Comparison of ENCODE assay signal across 26 cellular contexts in the genomic region with DNA sequence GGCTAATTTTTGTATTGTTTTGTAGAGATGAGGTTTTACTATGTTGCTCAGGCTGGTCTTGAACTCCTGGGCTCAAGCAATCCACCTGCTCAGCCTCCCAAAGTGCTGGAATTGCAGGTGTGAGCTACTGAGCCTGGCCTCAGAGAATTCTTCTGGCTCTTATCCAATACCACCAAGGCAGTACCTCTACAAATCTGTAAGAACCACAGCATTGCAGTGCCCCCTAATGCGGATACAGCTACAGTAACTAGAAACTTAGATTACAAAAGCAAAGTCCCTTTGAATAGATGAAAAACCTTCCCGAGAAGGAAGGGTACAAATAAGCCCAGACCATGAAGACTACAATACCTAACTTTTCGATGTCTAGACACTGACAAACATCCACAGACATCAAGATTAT.
"Had no signal": no experiment of that assay in that cellular context is flagged by ENCODE, and none has a peak within 500 bp of the region (broad histone marks: within the 10 kb centered on the region; RNA-seq: fewer than 3 reads in every experiment).

No MANE protein-coding gene starts in this region.

- ATAC-seq: activated CD8-positive, alpha-beta T cell treated with anti-CD3 and anti-CD28 coated beads for 36 hours; activated T-cell treated with anti-CD3 and anti-CD28 coated beads, Interleukin-2, amount 50 U/mL, for 4 hours; activated T-helper 17 cell treated with anti-CD3 and anti-CD28 coated beads, Interleukin-2, amount 50 U/mL, for 72 hours; foreskin keratinocyte; gastroesophageal sphincter; heart right ventricle had no signal

- H3K27me3 Mint-ChIP-seq: central memory CD8-positive, alpha-beta T cell; dendritic cell treated with granulocyte-macrophage colony-stimulating factor and Interleukin-4, amounts not matched to agents 40 ng/mL and 50 ng/mL, for 4 days had no signal

- H3K4me1 Mint-ChIP-seq: activated T-helper 17 cell treated with anti-CD3 and anti-CD28 coated beads, Interleukin-2, amount 50 U/mL, for 72 hours; central memory CD8-positive, alpha-beta T cell had no signal

- H3K36me3 ChIP-seq: brain microvascular endothelial cell, esophagus muscularis mucosa, gastroesophageal sphincter, heart right ventricle had no signal

- H3K27ac ChIP-seq: brain microvascular endothelial cell, coronary artery, dorsolateral prefrontal cortex, esophagus muscularis mucosa, foreskin keratinocyte, gastroesophageal sphincter, heart right ventricle had no signal

- H3K27me3 ChIP-seq: brain microvascular endothelial cell, esophagus muscularis mucosa, foreskin keratinocyte, gastroesophageal sphincter, heart right ventricle had no signal

- H3K36me3 Mint-ChIP-seq: activated naive CD8-positive, alpha-beta T cell had no signal

- H3K4me1 ChIP-seq: esophagus muscularis mucosa, foreskin keratinocyte, gastroesophageal sphincter, heart right ventricle had no signal

- H3K4me3 Mint-ChIP-seq: activated CD8-positive, alpha-beta T cell treated with anti-CD3 and anti-CD28 coated beads for 36 hours; activated naive CD8-positive, alpha-beta T cell; activated T-cell treated with anti-CD3 and anti-CD28 coated beads, Interleukin-2, amount 50 U/mL, for 4 hours; activated T-helper 17 cell treated with anti-CD3 and anti-CD28 coated beads, Interleukin-2, amount 50 U/mL, for 72 hours; central memory CD8-positive, alpha-beta T cell; dendritic cell treated with granulocyte-macrophage colony-stimulating factor and Interleukin-4, amounts not matched to agents 40 ng/mL and 50 ng/mL, for 4 days had no signal

- H3K4me3 ChIP-seq: coronary artery, dorsolateral prefrontal cortex, esophagus muscularis mucosa, gastroesophageal sphincter, heart right ventricle had no signal

- H3K27ac Mint-ChIP-seq: activated CD8-positive, alpha-beta T cell treated with anti-CD3 and anti-CD28 coated beads for 36 hours; activated naive CD8-positive, alpha-beta T cell; activated T-helper 17 cell treated with anti-CD3 and anti-CD28 coated beads, Interleukin-2, amount 50 U/mL, for 72 hours; dendritic cell treated with granulocyte-macrophage colony-stimulating factor and Interleukin-4, amounts not matched to agents 40 ng/mL and 50 ng/mL, for 4 days had no signal

- DNase-seq: activated CD4-positive, alpha-beta T cell treated with anti-CD3 and anti-CD28 coated beads for 48 hours; activated CD4-positive, alpha-beta T cell treated with anti-CD3 and anti-CD28 coated beads, Interleukin-2, amount 50 U/mL, for 1 hour; activated CD4-positive, alpha-beta T cell treated with anti-CD3 and anti-CD28 coated beads, Interleukin-2, amount 50 U/mL, for 48 hours; activated CD8-positive, alpha-beta memory T cell treated with anti-CD3 and anti-CD28 coated beads for 24 hours; activated CD8-positive, alpha-beta T cell treated with anti-CD3 and anti-CD28 coated beads for 36 hours; activated effector memory CD4-positive, alpha-beta T cell treated with Interleukin-2 at 50 U/mL for 16 hours; activated gamma-delta T cell treated with Interleukin-2 at 50 U/mL for 16 hours; activated naive CD4-positive, alpha-beta T cell treated with anti-CD3 and anti-CD28 coated beads, Interleukin-2, amount 50 U/mL, for 16 hours; activated naive CD4-positive, alpha-beta T cell treated with Interleukin-2 at 50 U/mL for 16 hours; activated T-cell treated with anti-CD3 and anti-CD28 coated beads, Interleukin-2, amount 50 U/mL, for 4 hours; amniotic stem cell; anterior cingulate cortex; brain microvascular endothelial cell; dorsolateral prefrontal cortex; effector memory CD4-positive, alpha-beta T cell; erythroblast; foreskin keratinocyte; heart right ventricle; T-helper 2 cell had no signal
